Comparison of ENCODE assay signal across 1 cellular context in genomic region chr10:71269301-71270288, GRCh38.
TF ChIP-seq lines count a peak whose summit lies in the region.

No MANE protein-coding gene starts in this region.

TF ChIP-seq in GM23338, 12 proteins besides CTCF, POLR2A, EP300 and RAD21:
- TF ChIP-seq ZNF462 (CRISPR knock-in tag; IDR thresholded peaks at IDR 0.05) = peak; percentile 70
- no peak for TF ChIP-seq ETS1 (IDR thresholded peaks at IDR 0.05)
- peak; percentile 40 for TF ChIP-seq POLR2AphosphoS5 (IDR thresholded peaks at IDR 0.05; ENCODE audit: low read depth)
- TF ChIP-seq EZH2 (IDR thresholded peaks at IDR 0.05; ENCODE audit: low read depth, unreplicated experiment) = no peak
